ENCODE assay signal across 21 cellular contexts in genomic region chr11:123573291-123573690, GRCh38.
A peak's percentile ranks its signal among the peaks of the same experiment; 100 is the strongest.
DNase-seq lines count a peak whose midpoint lies in the region; TF ChIP-seq lines count a peak whose summit lies in the region.
"Had no signal": no experiment of that assay in that cellular context is flagged by ENCODE, and none has a peak within 500 bp of the region (broad histone marks: within the 10 kb centered on the region; RNA-seq: fewer than 3 reads in every experiment).

No MANE protein-coding gene starts in this region.

- TF ChIP-seq POLR2A in lower leg skin (IDR thresholded peaks at IDR 0.05) = no peak

- 41 to 58% methylated on average over 2 of the region's 2 CpGs for WGBS in lower leg skin, 2 donors

- H3K4me1 ChIP-seq in osteoblast (ENCODE audit: insufficient read depth, low read length) = peaks cover 9% of the 10 kb centered on the region
- H3K4me1 ChIP-seq: BE2C had no signal

- no peak for TF ChIP-seq CTCF in osteoblast (IDR thresholded peaks at IDR 0.05; ENCODE audit: extremely low read depth, low read depth, low read length)
- no peak for TF ChIP-seq CTCF in lower leg skin (IDR thresholded peaks at IDR 0.05)

- H3K36me3 ChIP-seq in H7 (replicated peaks; ENCODE audit: control insufficient read depth, insufficient read depth, low read length) = no peaks in the 10 kb centered on the region
- H3K36me3 ChIP-seq in osteoblast (ENCODE audit: insufficient read depth, low read length) = no peaks in the 10 kb centered on the region
- H3K36me3 ChIP-seq: BE2C; BLaER1 treated with 17β-estradiol and CSF1 and Interleukin-3, amounts not matched to agents 10 nM and 100 nM had no signal

- H3K9me3 ChIP-seq in osteoblast (ENCODE audit: low read depth, low read length) = no peaks in the 10 kb centered on the region
- H3K9me3 ChIP-seq: A549; BE2C; BLaER1 treated with 17β-estradiol and CSF1 and Interleukin-3, amounts not matched to agents 10 nM and 100 nM had no signal

- intact Hi-C loops in lower leg skin (cut with DNase I; ENCODE audit: low total_unique reads) = no loop called here

- H3K27ac ChIP-seq in osteoblast (ENCODE audit: low read depth, low read length) = no peak overlapping the region
- H3K27ac ChIP-seq: A549; BLaER1 treated with 17β-estradiol and CSF1 and Interleukin-3, amounts not matched to agents 10 nM and 100 nM had no signal

- in situ Hi-C loops in KBM-7 (cut with MboI; ENCODE audit: low pct_unique_long_range_greater_than_20kb, low sequenced_read_pairs) = no loop called here

- no peak overlapping the region for H3K4me3 ChIP-seq in H7 (ENCODE audit: insufficient read depth, low read depth, low read length)
- no peak overlapping the region for H3K4me3 ChIP-seq in osteoblast (ENCODE audit: insufficient read depth, low read length)
- H3K4me3 ChIP-seq in lower leg skin (ENCODE audit: low read depth, poor library complexity, severe bottlenecking) = no peak overlapping the region
- H3K4me3 ChIP-seq: A549; BLaER1 treated with 17β-estradiol and CSF1 and Interleukin-3, amounts not matched to agents 10 nM and 100 nM had no signal

- DNase-seq in H7 (peak; percentile 28), NCI-H69 (lab: John Stamatoyannopoulos, UW) (peak; percentile 89), cerebellar cortex (ENCODE audit: low spot score) (peak; percentile 95), osteoblast (ENCODE audit: insufficient read length, low spot score, missing footprints) (peak; percentile 36), lower leg skin (ENCODE audit: low spot score in 2 of 2) (no peak), retina (no peak), KBM-7 (no peak)
- DNase-seq: 8988T; ACHN; AML-193; BE2C; CD4-positive, alpha-beta T cell; CD8-positive, alpha-beta memory T cell; DMS 273 treated with DMSO at 0.1 percent for 48 hours; DMS79; EL; GF-D8; GOT3; HCEC 1CT had no signal

- H3K79me2 ChIP-seq in osteoblast (ENCODE audit: insufficient read depth, low read length) = peaks cover 57% of the 10 kb centered on the region

- no peak overlapping the region for H3K4me2 ChIP-seq in osteoblast (ENCODE audit: insufficient read depth, low read length)
- H3K4me2 ChIP-seq: A549; BLaER1 treated with 17β-estradiol and CSF1 and Interleukin-3, amounts not matched to agents 10 nM and 100 nM had no signal

- H2AFZ ChIP-seq in osteoblast (ENCODE audit: low read length) = no peak overlapping the region

- no peaks in the 10 kb centered on the region for H3K27me3 ChIP-seq in H7 (ENCODE audit: control insufficient read depth, insufficient read depth, low read length)
- H3K27me3 ChIP-seq in osteoblast (ENCODE audit: insufficient read depth, low read length) = no peaks in the 10 kb centered on the region
- H3K27me3 ChIP-seq: BE2C; BLaER1 treated with 17β-estradiol and CSF1 and Interleukin-3, amounts not matched to agents 10 nM and 100 nM had no signal

- H4K20me1 ChIP-seq in osteoblast (ENCODE audit: insufficient read depth, low read length) = peaks cover 46% of the 10 kb centered on the region

Comparison
In these comparisons a context has a peak if more than half of its experiments do, and no peak if none do; other contexts are left out.
1. DNase-seq: peak in H7 (single experiment), NCI-H69 (single experiment), cerebellar cortex (single experiment) and osteoblast (single experiment); none in lower leg skin (0 of 2), retina (single experiment) and KBM-7 (single experiment).